Comparison of ENCODE assay signal across 18 cellular contexts in the genomic region with DNA sequence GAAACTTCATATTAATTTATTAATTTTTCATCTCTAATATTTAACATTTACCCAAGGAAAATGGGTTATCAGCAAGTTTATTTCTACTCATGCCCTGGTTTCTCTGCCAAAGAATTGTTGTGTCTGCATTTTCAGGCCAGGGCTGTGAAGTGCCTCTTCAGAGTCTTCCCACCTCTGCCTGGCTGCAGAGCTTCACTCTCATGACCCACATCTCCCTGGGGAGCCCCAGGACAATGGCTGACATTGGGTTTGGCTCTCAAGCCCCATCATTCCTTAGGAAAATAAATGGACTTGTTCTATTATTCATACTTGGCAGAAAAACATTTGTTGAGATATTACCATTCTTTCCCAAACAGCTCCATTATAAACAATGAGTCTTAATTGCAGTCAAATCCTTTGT. TPM values are rescaled to one million over a fixed set of nuclear protein-coding genes. Genes with fewer than 3 reads are reported as not detected.
DNase-seq lines count a peak whose midpoint lies in the region; ATAC-seq and TF ChIP-seq lines count a peak whose summit lies in the region.
"Had no signal": no experiment of that assay in that cellular context is flagged by ENCODE, and none has a peak within 500 bp of the region (broad histone marks: within the 10 kb centered on the region; RNA-seq: fewer than 3 reads in every experiment).

No MANE protein-coding gene starts in this region.

- H3K4me3 ChIP-seq in astrocyte of the cerebellum (ENCODE audit: low read depth, low read length): no peak overlapping the region
- H3K4me3 ChIP-seq: adrenal gland had no signal

- ATAC-seq in GM21367 (IDR thresholded peaks at IDR 0.05; ENCODE audit: unreplicated experiment): no peak
- ATAC-seq: activated CD4-positive, CD25-positive, alpha-beta regulatory T cell treated with anti-CD3 and anti-CD28 coated beads, Interleukin-2, amount 50 U/mL, for 24 hours had no signal

- DNase-seq in DMS53 (lab: John Stamatoyannopoulos, UW): peak; percentile 12
- DNase-seq in DMS53 treated with DMSO at 0.1 percent for 48 hours (lab: John Stamatoyannopoulos, UW; ENCODE audit: unreplicated experiment): no peak
- DNase-seq in NCI-H128 (lab: John Stamatoyannopoulos, UW; ENCODE audit: unreplicated experiment): peak; percentile 45
- peak; percentile 33 for DNase-seq in astrocyte of the cerebellum (ENCODE audit: low read depth)
- DNase-seq in myocyte (ENCODE audit: low read depth): peak; percentile 59
- no peak for DNase-seq in RPMI8226
- no peak for DNase-seq in NCI-H2081 treated with DMSO at 0.1 percent for 48 hours (lab: John Stamatoyannopoulos, UW)
- DNase-seq: 8988T, adrenal gland, islet precursor cell, midbrain, NCI-H1048, occipital lobe, SHP77 treated with DMSO at 0.1 percent for 48 hours, small intestine, trophoblast cell had no signal

- no peak for TF ChIP-seq CTCF in astrocyte of the cerebellum (IDR thresholded peaks at IDR 0.05; ENCODE audit: low read depth, low read length, missing control alignments)

- in situ Hi-C loops in astrocyte of the cerebellum (cut with HindIII; ENCODE audit: low sequenced_read_pairs): no loop called here

RNA-seq across cellular contexts. Expression of a gene that starts 30.3 kb away (rescaled TPM):
- 231 and 261 TPM in 2 replicates for total RNA-seq in myocyte
- 33.4 TPM for polyA plus RNA-seq in myocyte (2012)

Comparison
In these comparisons a context has a peak if more than half of its experiments do, and no peak if none do; other contexts are left out.
1. DNase-seq: peak in DMS53 (single experiment), NCI-H128 (single experiment), astrocyte of the cerebellum (single experiment) and myocyte (single experiment); none in DMS53 treated with DMSO at 0.1 percent for 48 hours (single experiment), RPMI8226 (single experiment) and NCI-H2081 treated with DMSO at 0.1 percent for 48 hours (single experiment).